ENCODE assay signal across 10 cellular contexts in genomic region chr4:122450847-122451246, GRCh38. TPM values are rescaled to one million over a fixed set of nuclear protein-coding genes. Genes with fewer than 3 reads are reported as not detected.
A peak's percentile ranks its signal among the peaks of the same experiment; 100 is the strongest.
DNase-seq lines count a peak whose midpoint lies in the region; ATAC-seq and TF ChIP-seq lines count a peak whose summit lies in the region.
"Had no signal": no experiment of that assay in that cellular context is flagged by ENCODE, and none has a peak within 500 bp of the region (broad histone marks: within the 10 kb centered on the region; RNA-seq: fewer than 3 reads in every experiment).

No MANE protein-coding gene starts in this region.

- no peak for ATAC-seq in GM19397 (IDR thresholded peaks at IDR 0.05; ENCODE audit: unreplicated experiment)

- peak; percentile 19 for DNase-seq in GM12865 (ENCODE audit: low read depth)
- peak; percentile 47 to 77 for DNase-seq in NCI-H524 (lab: John Stamatoyannopoulos, UW)
- DNase-seq in amniotic stem cell (lab: John Stamatoyannopoulos, UW): peak; percentile 1
- DNase-seq in stimulated activated CD4-positive, alpha-beta T cell treated with anti-CD3 and anti-CD28 coated beads, Interleukin-12 subunit alpha, Interleukin-12 subunit beta, amount 100 ng/mL, for 48 hours (ENCODE audit: low read depth in 2 of 3, low spot score in 1 of 3): peak; percentile 25 to 33 (median 33)
- DNase-seq in NCI-H1436 treated with DMSO at 0.1 percent for 48 hours (lab: John Stamatoyannopoulos, UW): no peak
- no peak for DNase-seq in thyroid gland
- no peak for DNase-seq in NCI-H187 (lab: John Stamatoyannopoulos, UW)
- DNase-seq: stimulated activated naive B cell treated with anti-CD40 and anti-IgM and Interleukin-4, amounts not matched to agents 10 μg/mL and 1 μg/mL and 100 μg/mL, for 72 hours had no signal

- H3K27ac ChIP-seq in thyroid gland: no peak overlapping the region
- H3K27ac ChIP-seq: epithelial cell of prostate had no signal

- no peaks in the 10 kb centered on the region for H3K9me3 ChIP-seq in thyroid gland

- H3K27me3 ChIP-seq in thyroid gland: no peaks in the 10 kb centered on the region

- H3K4me3 ChIP-seq in GM12865 (ENCODE audit: low read depth, low read length) (no peak overlapping the region), thyroid gland (replicated peaks in 1 of 3) (no peak overlapping the region)

- no peaks in the 10 kb centered on the region for H3K4me1 ChIP-seq in thyroid gland

- H3K36me3 ChIP-seq in thyroid gland: no peaks in the 10 kb centered on the region

- intact Hi-C loops in thyroid gland (cut with DNase I): no loop called here

- TF ChIP-seq CTCF in GM12865 (IDR thresholded peaks at IDR 0.05; ENCODE audit: insufficient read depth, low read depth, low read length, missing control alignments) (no peak), thyroid gland (IDR thresholded peaks at IDR 0.05) (no peak)

- TF ChIP-seq POLR2A in thyroid gland (IDR thresholded peaks at IDR 0.05): no peak

RNA-seq across cellular contexts. Expression of gene IL2, which starts 5.7 kb away (rescaled TPM):
- not detected for total RNA-seq in thyroid gland

Comparison
In these comparisons a context has a peak if more than half of its experiments do, and no peak if none do; other contexts are left out.
1. DNase-seq: peak in GM12865 (single experiment), NCI-H524 (2 of 2), amniotic stem cell (single experiment) and stimulated activated CD4-positive, alpha-beta T cell treated with anti-CD3 and anti-CD28 coated beads, Interleukin-12 subunit alpha, Interleukin-12 subunit beta, amount 100 ng/mL, for 48 hours (3 of 3); none in NCI-H1436 treated with DMSO at 0.1 percent for 48 hours (single experiment), thyroid gland (0 of 2) and NCI-H187 (0 of 2).